ENCODE assay signal across 8 cellular contexts in the genomic region with DNA sequence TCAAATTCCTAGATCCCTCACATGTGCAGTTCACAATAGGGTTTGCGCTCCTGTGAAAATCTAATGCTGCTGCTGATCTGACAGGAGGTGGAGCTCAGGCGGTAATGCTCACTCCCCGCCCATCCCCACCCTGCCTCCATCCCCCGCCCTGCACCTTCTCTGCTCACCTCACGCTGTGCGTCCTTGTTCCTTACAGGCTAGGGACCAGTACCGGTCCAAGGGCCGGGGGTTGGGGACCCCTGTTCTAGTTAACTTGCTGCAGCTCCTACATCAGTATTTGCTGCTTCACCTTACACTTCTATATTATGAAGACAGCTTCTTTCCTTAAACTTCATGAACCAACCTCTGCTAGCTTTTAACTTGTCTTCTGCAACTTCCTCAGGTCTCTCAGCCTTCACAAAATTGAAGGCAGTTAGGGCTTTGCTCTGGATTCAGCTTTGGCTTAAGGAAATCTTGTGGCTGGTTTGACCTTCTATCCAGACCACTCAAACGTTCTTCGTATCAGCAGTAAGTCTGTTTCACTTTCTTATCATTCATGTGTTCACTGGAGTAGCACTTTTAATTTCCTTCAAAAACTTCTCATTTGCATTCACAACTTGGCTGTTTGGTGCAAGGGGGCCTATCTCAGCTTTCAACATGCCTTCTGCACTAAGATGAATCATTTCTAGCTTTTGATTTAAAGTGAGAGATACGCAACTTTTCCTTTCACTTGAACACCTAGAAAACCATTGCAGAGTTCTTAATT. TPM values are rescaled to one million over a fixed set of nuclear protein-coding genes. Genes with fewer than 3 reads are reported as not detected.
DNase-seq lines count a peak whose midpoint lies in the region; ATAC-seq lines count a peak whose summit lies in the region.

No MANE protein-coding gene starts in this region.

- DNase-seq in ACHN (peak; percentile 44), mucosa of gallbladder (ENCODE audit: low spot score) (peak; percentile 37), RKO (ENCODE audit: low spot score) (no peak)
- DNase-seq in activated CD4-positive, alpha-beta T cell treated with anti-CD3 and anti-CD28 coated beads for 48 hours: peak; percentile 71
- peak; percentile 48 for DNase-seq in effector CD8-positive, alpha-beta T cell (lab: John Stamatoyannopoulos, UW)
- DNase-seq in stimulated activated CD8-positive, alpha-beta memory T cell treated with anti-CD3 and anti-CD28 coated beads, Interleukin-7, amount 100 ng/mL, for 24 hours (ENCODE audit: low read depth): peak; percentile 21

- peak overlapping the region; percentile 90 to 99 (median 95) for H3K27ac Mint-ChIP-seq in IgD-negative memory B cell

- peaks cover 3% of the 10 kb centered on the region for H3K36me3 Mint-ChIP-seq in IgD-negative memory B cell

- peak; percentile 26 for ATAC-seq in GM19397 (IDR thresholded peaks at IDR 0.05; ENCODE audit: unreplicated experiment)

- peaks cover 34 to 43% (median 35%) of the 10 kb centered on the region in 3 donors for H3K4me1 Mint-ChIP-seq in IgD-negative memory B cell

- H3K9me3 Mint-ChIP-seq in IgD-negative memory B cell: no peaks in the 10 kb centered on the region

- in situ Hi-C loops in ACHN (cut with HindIII; ENCODE audit: low pct_ligation_motif_present, low pct_unique_long_range_greater_than_20kb, low sequenced_read_pairs): no loop called here

- H3K27me3 Mint-ChIP-seq in IgD-negative memory B cell: no peaks in the 10 kb centered on the region

- peak overlapping the region; percentile 87 to 96 (median 92) for H3K4me3 Mint-ChIP-seq in IgD-negative memory B cell

RNA-seq across cellular contexts. Expression of gene TNKS2, which starts 1.7 kb away (rescaled TPM):
- 20.1 TPM for polyA plus RNA-seq in IgD-negative memory B cell
- total RNA-seq in mucosa of gallbladder: 35.1 TPM
